In genomic region chr12:21529456-21529855, GRCh38 we compare ENCODE assay signal across 21 cellular contexts. TPM values are rescaled to one million over a fixed set of nuclear protein-coding genes. Genes with fewer than 3 reads are reported as not detected.
"Had no signal": no experiment of that assay in that cellular context is flagged by ENCODE, and none has a peak within 500 bp of the region (broad histone marks: within the 10 kb centered on the region; RNA-seq: fewer than 3 reads in every experiment).

No MANE protein-coding gene starts in this region.

- H3K9me3 ChIP-seq: colonic mucosa, ovary, tibial nerve had no signal

- H3K4me1 ChIP-seq: colonic mucosa had no signal

- DNase-seq: activated B cell treated with CpG ODN at 0.5 μM for 24 hours; activated CD4-positive, alpha-beta T cell treated with anti-CD3 and anti-CD28 coated beads, Interleukin-2, amount 50 U/mL, for 1 hour; activated CD8-positive, alpha-beta memory T cell treated with anti-CD3 and anti-CD28 coated beads, Interleukin-2, amount 10 ng/mL, durations not matched to agents 7 days and 5 days; activated CD8-positive, alpha-beta T cell treated with anti-CD3 and anti-CD28 coated beads, Interleukin-2, amount 10 ng/mL, durations not matched to agents 7 days and 5 days; activated effector memory CD4-positive, alpha-beta T cell treated with Interleukin-2 at 50 U/mL for 16 hours; activated naive CD4-positive, alpha-beta T cell treated with Interleukin-2 at 50 U/mL for 16 hours; activated T-cell treated with anti-CD3 and anti-CD28 coated beads, Interleukin-2, amount 50 U/mL, for 72 hours; cerebellar nuclear complex; colonic mucosa; effector CD8-positive, alpha-beta T cell; mammary epithelial cell; ovary; stimulated activated CD4-positive, alpha-beta T cell treated with anti-CD3 and anti-CD28 coated beads, Interleukin-12 subunit alpha, Interleukin-12 subunit beta, amount 100 ng/mL, for 4 hours; stimulated activated CD4-positive, alpha-beta T cell treated with anti-CD3 and anti-CD28 coated beads, Interleukin-4, amount 100 ng/mL, for 1 hour; stimulated activated naive CD8-positive, alpha-beta T cell treated with anti-CD3 and anti-CD28 coated beads, Interleukin-15, Interleukin-2, amounts not matched to agents 100 U/mL and 50 U/mL, for 24 hours; T-helper 1 cell had no signal

- H3K36me3 ChIP-seq: cardiac muscle cell, colonic mucosa, ovary, tibial nerve had no signal

- H3K27ac ChIP-seq: cardiac muscle cell, colonic mucosa, epithelial cell of prostate, ovary, tibial nerve had no signal

- H3K27me3 ChIP-seq: ovary had no signal

- H3K4me3 ChIP-seq: cardiac muscle cell, colonic mucosa, ovary, tibial nerve had no signal

- ATAC-seq: activated CD8-positive, alpha-beta memory T cell treated with anti-CD3 and anti-CD28 coated beads, Interleukin-2, amount 10 ng/mL, durations not matched to agents 7 days and 5 days; activated CD8-positive, alpha-beta T cell treated with anti-CD3 and anti-CD28 coated beads, Interleukin-2, amount 10 ng/mL, durations not matched to agents 7 days and 5 days; activated T-cell treated with anti-CD3 and anti-CD28 coated beads, Interleukin-2, amount 50 U/mL, for 72 hours; stimulated activated naive CD8-positive, alpha-beta T cell treated with anti-CD3 and anti-CD28 coated beads, Interleukin-15, Interleukin-2, amounts not matched to agents 100 U/mL and 50 U/mL, for 24 hours had no signal

RNA-seq across cellular contexts. Expression of gene SPX, which starts 3.4 kb away (rescaled TPM):
- total RNA-seq: activated CD8-positive, alpha-beta T cell treated with anti-CD3 and anti-CD28 coated beads, Interleukin-2, amount 10 ng/mL, durations not matched to agents 7 days and 5 days; colonic mucosa; dermis microvascular lymphatic vessel endothelial cell; ureter had no signal
